In the genomic region with DNA sequence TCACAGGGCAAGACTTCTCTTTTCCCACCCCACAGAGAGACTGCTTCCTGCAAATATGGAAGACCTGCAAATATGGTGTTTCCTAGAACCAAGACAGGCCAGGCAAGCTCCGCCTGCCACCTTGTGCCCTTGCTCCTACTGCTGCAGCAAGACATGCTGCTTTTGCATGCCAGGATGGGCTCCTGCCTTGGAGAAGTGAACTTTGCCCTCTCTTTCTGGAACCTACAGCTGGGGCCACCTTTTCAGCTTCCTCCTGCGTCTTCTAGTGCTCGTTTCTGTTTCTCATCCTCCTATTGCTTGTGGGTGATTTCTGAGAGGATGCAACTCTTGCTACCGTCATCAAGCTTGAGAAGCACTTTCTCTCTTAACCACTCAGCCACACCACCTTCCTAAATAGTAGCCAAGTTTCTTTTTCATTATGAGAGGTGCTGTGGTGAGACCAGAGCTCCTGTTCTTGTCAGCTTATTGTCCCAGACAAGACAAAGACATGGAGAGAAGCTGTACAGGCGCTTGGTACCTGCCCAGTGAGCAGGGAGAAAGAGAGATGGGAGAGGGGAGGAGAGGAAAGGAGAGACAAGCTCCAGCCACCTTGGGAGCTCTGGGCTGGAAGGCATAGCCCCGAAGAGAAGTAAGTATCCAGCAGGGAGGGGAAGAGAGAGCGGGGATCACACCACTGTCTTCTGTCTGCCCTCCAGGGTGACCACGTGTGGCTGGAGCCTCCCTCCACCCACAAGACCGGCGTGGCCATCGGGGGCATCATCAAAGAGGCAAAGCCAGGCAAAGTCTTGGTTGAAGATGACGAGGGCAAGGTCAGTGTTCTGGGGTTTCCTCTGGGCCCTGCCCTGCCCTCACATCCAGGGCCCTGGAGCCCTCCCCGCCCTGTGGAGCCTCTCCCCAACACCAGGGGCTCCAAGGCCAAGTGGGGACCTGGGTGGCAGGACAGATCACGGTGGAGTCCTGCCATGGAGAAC, we compare ENCODE assay signal across 2 cellular contexts.
TF ChIP-seq lines count a peak whose summit lies in the region.

No MANE protein-coding gene starts in this region.

TF ChIP-seq in HepG2, 621 proteins besides CTCF, POLR2A, EP300 and RAD21:
- no peak for TF ChIP-seq SETDB1 (CRISPR knock-in tag; IDR thresholded peaks at IDR 0.05; ENCODE audit: borderline replicate concordance)
- TF ChIP-seq, protein P1, sequence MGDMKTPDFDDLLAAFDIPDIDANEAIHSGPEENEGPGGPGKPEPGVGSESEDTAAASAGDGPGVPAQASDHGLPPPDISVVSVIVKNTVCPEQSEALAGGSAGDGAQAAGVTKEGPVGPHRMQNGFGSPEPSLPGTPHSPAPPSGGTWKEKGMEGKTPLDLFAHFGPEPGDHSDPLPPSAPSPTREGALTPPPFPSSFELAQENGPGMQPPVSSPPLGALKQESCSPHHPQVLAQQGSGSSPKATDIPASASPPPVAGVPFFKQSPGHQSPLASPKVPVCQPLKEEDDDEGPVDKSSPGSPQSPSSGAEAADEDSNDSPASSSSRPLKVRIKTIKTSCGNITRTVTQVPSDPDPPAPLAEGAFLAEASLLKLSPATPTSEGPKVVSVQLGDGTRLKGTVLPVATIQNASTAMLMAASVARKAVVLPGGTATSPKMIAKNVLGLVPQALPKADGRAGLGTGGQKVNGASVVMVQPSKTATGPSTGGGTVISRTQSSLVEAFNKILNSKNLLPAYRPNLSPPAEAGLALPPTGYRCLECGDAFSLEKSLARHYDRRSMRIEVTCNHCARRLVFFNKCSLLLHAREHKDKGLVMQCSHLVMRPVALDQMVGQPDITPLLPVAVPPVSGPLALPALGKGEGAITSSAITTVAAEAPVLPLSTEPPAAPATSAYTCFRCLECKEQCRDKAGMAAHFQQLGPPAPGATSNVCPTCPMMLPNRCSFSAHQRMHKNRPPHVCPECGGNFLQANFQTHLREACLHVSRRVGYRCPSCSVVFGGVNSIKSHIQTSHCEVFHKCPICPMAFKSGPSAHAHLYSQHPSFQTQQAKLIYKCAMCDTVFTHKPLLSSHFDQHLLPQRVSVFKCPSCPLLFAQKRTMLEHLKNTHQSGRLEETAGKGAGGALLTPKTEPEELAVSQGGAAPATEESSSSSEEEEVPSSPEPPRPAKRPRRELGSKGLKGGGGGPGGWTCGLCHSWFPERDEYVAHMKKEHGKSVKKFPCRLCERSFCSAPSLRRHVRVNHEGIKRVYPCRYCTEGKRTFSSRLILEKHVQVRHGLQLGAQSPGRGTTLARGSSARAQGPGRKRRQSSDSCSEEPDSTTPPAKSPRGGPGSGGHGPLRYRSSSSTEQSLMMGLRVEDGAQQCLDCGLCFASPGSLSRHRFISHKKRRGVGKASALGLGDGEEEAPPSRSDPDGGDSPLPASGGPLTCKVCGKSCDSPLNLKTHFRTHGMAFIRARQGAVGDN (CRISPR knock-in tag; IDR thresholded peaks at IDR 0.05): 0 out of 2 replicates have a peak, but pooled peaks have one; percentile 11
TF ChIP-seq in HepG2: peak in this region for 1.

TF ChIP-seq in SK-N-SH, 30 proteins besides CTCF, POLR2A, EP300 and RAD21:
- TF ChIP-seq RFX5 (IDR thresholded peaks at IDR 0.05; ENCODE audit: low read length): no peak
- no peak for TF ChIP-seq MEF2A (IDR thresholded peaks at IDR 0.05; ENCODE audit: borderline replicate concordance, low read depth)
- no peak for TF ChIP-seq RCOR1 (IDR thresholded peaks at IDR 0.05; ENCODE audit: low read length)
- TF ChIP-seq GABPA (IDR thresholded peaks at IDR 0.05; ENCODE audit: low read depth): no peak
- no peak for TF ChIP-seq TAF1 (IDR thresholded peaks at IDR 0.05; ENCODE audit: borderline replicate concordance, low read depth, low read length)
- TF ChIP-seq EZH2phosphoT487 (IDR thresholded peaks at IDR 0.05; ENCODE audit: borderline replicate concordance, low read depth): no peak
